Comparison of ENCODE assay signal across 27 cellular contexts in genomic region chr3:67657192-67657591, GRCh38.
"Had no signal": no experiment of that assay in that cellular context is flagged by ENCODE, and none has a peak within 500 bp of the region (broad histone marks: within the 10 kb centered on the region; RNA-seq: fewer than 3 reads in every experiment).

No MANE protein-coding gene starts in this region.

- H3K9ac ChIP-seq: neural progenitor cell had no signal

- FAIRE-seq: astrocyte, keratinocyte had no signal

- H3K4me3 ChIP-seq: mucosa of descending colon, neural progenitor cell, sigmoid colon, smooth muscle cell, transverse colon, uterus had no signal

- H2AFZ ChIP-seq: neural progenitor cell had no signal

- DNase-seq: activated CD4-positive, alpha-beta T cell treated with anti-CD3 and anti-CD28 coated beads for 1 hour; activated CD4-positive, alpha-beta T cell treated with anti-CD3 and anti-CD28 coated beads, Interleukin-2, amount 50 U/mL, for 4 hours; activated CD8-positive, alpha-beta memory T cell treated with anti-CD3 and anti-CD28 coated beads for 24 hours; activated CD8-positive, alpha-beta memory T cell treated with anti-CD3 and anti-CD28 coated beads, Interleukin-2, amount 50 U/mL, for 4 hours; activated naive CD8-positive, alpha-beta T cell treated with anti-CD3 and anti-CD28 coated beads for 36 hours; activated T-cell treated with anti-CD3 and anti-CD28 coated beads, Interleukin-2, amount 50 U/mL, for 24 hours; central memory CD4-positive, alpha-beta T cell; dermis blood vessel endothelial cell; effector CD8-positive, alpha-beta T cell; erythroblast; foreskin keratinocyte; left colon; mesendoderm; mucosa of descending colon; retina; sigmoid colon; stimulated activated CD4-positive, alpha-beta T cell treated with anti-CD3 and anti-CD28 coated beads, Interleukin-15, amount 100 ng/mL, for 24 hours; stimulated activated CD4-positive, alpha-beta T cell treated with anti-CD3 and anti-CD28 coated beads, Interleukin-2, amount 100 ng/mL, for 48 hours; stimulated activated CD8-positive, alpha-beta memory T cell treated with anti-CD3 and anti-CD28 coated beads, Interleukin-4, amount 100 ng/mL, for 48 hours; stimulated activated naive B cell treated with anti-CD40 and anti-IgM and Interleukin-4, amounts not matched to agents 10 μg/mL and 1 μg/mL and 100 μg/mL, for 72 hours; transverse colon; uterus had no signal

- ATAC-seq: activated T-helper 17 cell treated with anti-CD3 and anti-CD28 coated beads, Interleukin-2, amount 50 U/mL, for 72 hours; foreskin keratinocyte; left colon; mucosa of descending colon; stimulated activated naive B cell treated with anti-CD40 and anti-IgM and Interleukin-4, amounts not matched to agents 10 μg/mL and 1 μg/mL and 100 μg/mL, for 72 hours had no signal

- H3K36me3 ChIP-seq: neural progenitor cell, sigmoid colon, transverse colon, uterus had no signal

- H3K4me1 ChIP-seq: uterus had no signal

- H3K4me2 ChIP-seq: neural progenitor cell, smooth muscle cell had no signal

- H3K27me3 ChIP-seq: foreskin keratinocyte, neural progenitor cell, sigmoid colon, transverse colon, uterus had no signal

- H3K9me3 ChIP-seq: mucosa of descending colon, sigmoid colon, transverse colon, uterus had no signal

- H3K27ac ChIP-seq: foreskin keratinocyte, neural progenitor cell, sigmoid colon, transverse colon, uterus had no signal
